30 cellular contexts compared by ENCODE assay signal in the genomic region with DNA sequence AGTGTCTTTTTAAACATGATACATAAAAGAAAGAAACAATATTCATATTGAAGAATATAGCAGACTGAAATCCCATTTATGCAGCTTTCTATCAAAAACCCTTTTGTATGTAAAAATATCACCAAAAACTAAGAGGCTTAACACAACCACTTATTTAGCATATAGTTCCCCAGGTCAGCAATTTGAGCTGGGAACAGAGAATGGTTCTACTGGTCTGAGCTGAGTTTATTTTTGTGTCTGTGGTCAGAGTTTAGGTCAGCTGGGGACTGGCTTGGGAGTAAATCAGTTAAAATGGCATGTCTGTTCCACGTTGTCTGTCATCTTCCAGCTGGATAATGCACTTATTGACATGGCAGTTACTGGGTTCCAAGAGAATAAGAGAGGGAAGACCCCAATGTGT.
"Had no signal": no experiment of that assay in that cellular context is flagged by ENCODE, and none has a peak within 500 bp of the region (broad histone marks: within the 10 kb centered on the region; RNA-seq: fewer than 3 reads in every experiment).

No MANE protein-coding gene starts in this region.

- H3K4me3 ChIP-seq: adrenal gland, breast epithelium, cardiac muscle cell, colonic mucosa, esophagus squamous epithelium, gastrocnemius medialis, heart left ventricle had no signal

- DNase-seq: activated CD4-positive, alpha-beta memory T cell treated with anti-CD3 and anti-CD28 coated beads for 36 hours; activated CD4-positive, alpha-beta T cell treated with anti-CD3 and anti-CD28 coated beads for 36 hours; activated CD4-positive, alpha-beta T cell treated with anti-CD3 and anti-CD28 coated beads, Interleukin-2, amount 10 ng/mL, durations not matched to agents 24 days and 14 days; activated CD4-positive, CD25-positive, alpha-beta regulatory T cell; activated CD4-positive, CD25-positive, alpha-beta regulatory T cell treated with anti-CD3 and anti-CD28 coated beads, Interleukin-2, amount 50 U/mL, for 72 hours; activated CD8-positive, alpha-beta memory T cell treated with anti-CD3 and anti-CD28 coated beads, Interleukin-2, amount 10 ng/mL, durations not matched to agents 7 days and 5 days; activated CD8-positive, alpha-beta memory T cell treated with anti-CD3 and anti-CD28 coated beads, Interleukin-2, amount 50 U/mL, for 4 hours; activated CD8-positive, alpha-beta T cell treated with anti-CD3 and anti-CD28 coated beads, Interleukin-2, amount 10 ng/mL, durations not matched to agents 7 days and 5 days; activated effector memory CD4-positive, alpha-beta T cell treated with anti-CD3 and anti-CD28 coated beads, Interleukin-2, amount 50 U/mL, for 16 hours; activated naive CD4-positive, alpha-beta T cell treated with anti-CD3 and anti-CD28 coated beads for 36 hours; activated naive CD8-positive, alpha-beta T cell treated with anti-CD3 and anti-CD28 coated beads for 36 hours; activated naive CD8-positive, alpha-beta T cell treated with anti-CD3 and anti-CD28 coated beads, Interleukin-2, amount 50 U/mL, for 24 hours; activated T-cell treated with anti-CD3 and anti-CD28 coated beads, Interleukin-2, amount 50 U/mL, for 1 hour; activated T-cell treated with anti-CD3 and anti-CD28 coated beads, Interleukin-2, amount 50 U/mL, for 48 hours; adrenal gland; amygdala; aorta; central memory CD4-positive, alpha-beta T cell; cerebellar nuclear complex; colonic mucosa; effector CD8-positive, alpha-beta T cell; esophagus squamous epithelium; gastrocnemius medialis; glutamatergic neuron; heart left ventricle; T-helper 1 cell; T-helper 17 cell had no signal

- H3K9me3 ChIP-seq: adrenal gland, breast epithelium, colonic mucosa, esophagus squamous epithelium, gastrocnemius medialis had no signal

- H3K27ac ChIP-seq: adrenal gland, breast epithelium, cardiac muscle cell, colonic mucosa, epithelial cell of prostate, esophagus squamous epithelium, gastrocnemius medialis, heart left ventricle had no signal

- H3K27me3 ChIP-seq: adrenal gland, breast epithelium, cardiac muscle cell, colonic mucosa, esophagus squamous epithelium, gastrocnemius medialis, heart left ventricle had no signal

- H3K36me3 ChIP-seq: adrenal gland, breast epithelium, cardiac muscle cell, colonic mucosa, esophagus squamous epithelium, gastrocnemius medialis, heart left ventricle had no signal

- H3K4me1 ChIP-seq: adrenal gland, breast epithelium, colonic mucosa, esophagus squamous epithelium, gastrocnemius medialis, heart left ventricle had no signal
